Comparison of ENCODE assay signal across 12 cellular contexts in the genomic region with DNA sequence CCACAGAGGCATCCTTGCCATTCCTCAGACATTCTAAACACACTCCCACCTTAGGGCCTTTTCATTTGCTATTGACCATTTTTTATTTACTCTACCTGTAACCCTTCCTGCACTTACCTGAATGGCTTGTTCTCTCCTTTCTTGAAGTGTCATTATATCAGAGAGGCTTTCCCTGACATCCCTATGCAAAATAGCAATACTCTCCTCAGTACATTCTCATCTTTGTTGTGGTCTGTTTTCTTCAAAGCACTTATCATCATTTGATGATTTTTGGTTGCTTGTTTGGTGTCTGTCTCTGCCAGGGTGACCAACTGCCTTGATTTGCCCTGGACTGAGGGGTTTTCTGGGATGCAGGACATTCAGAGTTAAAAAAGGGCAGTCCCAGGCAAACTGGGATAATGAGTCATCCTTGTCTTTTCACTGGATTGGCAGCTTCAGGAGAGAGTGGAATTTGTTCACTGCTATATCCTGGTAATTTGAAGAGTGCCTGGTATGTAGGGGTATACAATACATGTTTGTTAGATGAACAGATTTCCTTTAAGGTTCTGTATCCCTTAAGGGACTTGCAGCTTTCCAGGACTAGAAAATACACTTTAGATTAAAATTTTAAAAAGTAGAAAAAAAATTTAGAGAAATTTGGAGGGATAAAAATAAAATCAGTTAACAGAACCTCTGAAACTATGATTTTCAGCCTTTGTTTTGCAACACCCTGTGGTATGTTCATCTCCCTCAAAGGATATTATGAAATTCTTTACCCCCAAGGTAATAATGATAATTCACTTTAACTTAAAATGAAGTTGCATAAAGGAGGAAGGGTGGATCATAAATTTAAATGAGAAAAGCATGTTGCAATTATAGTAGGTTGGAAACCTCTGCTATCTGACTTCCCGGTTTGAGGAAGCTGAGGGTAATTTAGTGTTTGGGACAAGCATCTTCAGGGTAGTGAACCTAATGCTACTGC.
DNase-seq lines count a peak whose midpoint lies in the region; ATAC-seq and TF ChIP-seq lines count a peak whose summit lies in the region.
"Had no signal": no experiment of that assay in that cellular context is flagged by ENCODE, and none has a peak within 500 bp of the region (broad histone marks: within the 10 kb centered on the region; RNA-seq: fewer than 3 reads in every experiment).

No MANE protein-coding gene starts in this region.

- intact Hi-C loops in CD14-positive monocyte (cut with micrococcal nuclease): no loop called here
- intact Hi-C loops in left colon (cut with DNase I, micrococcal nuclease): no loop called here

- peaks cover 0 to 7% (median 2%) of the 10 kb centered on the region in 7 donors for H3K9me3 Mint-ChIP-seq in CD14-positive monocyte
- H3K9me3 Mint-ChIP-seq: activated B cell treated with CpG ODN at 0.5 μM for 24 hours had no signal

- H3K36me3 Mint-ChIP-seq in CD14-positive monocyte: peaks cover 12 to 20% of the 10 kb centered on the region in 2 donors

- peak; percentile 79 for ATAC-seq in left colon
- ATAC-seq in HG02840 (IDR thresholded peaks at IDR 0.05; ENCODE audit: low FRiP score, unreplicated experiment): no peak
- no peak for ATAC-seq in GM21515 (IDR thresholded peaks at IDR 0.05; ENCODE audit: unreplicated experiment)

- H3K4me3 Mint-ChIP-seq in CD14-positive monocyte: peak overlapping the region in 1 of 2 donors; percentile 61
- H3K4me3 Mint-ChIP-seq: activated B cell treated with CpG ODN at 0.5 μM for 24 hours had no signal

- H3K27ac Mint-ChIP-seq in CD14-positive monocyte: peak overlapping the region; percentile 83 to 95 (median 94)
- H3K27ac Mint-ChIP-seq: activated B cell treated with CpG ODN at 0.5 μM for 24 hours had no signal

- in situ Hi-C loops in KBM-7 (cut with MboI; ENCODE audit: low pct_unique_long_range_greater_than_20kb, low sequenced_read_pairs): no loop called here

- H3K4me1 Mint-ChIP-seq in CD14-positive monocyte: peaks cover 74% of the 10 kb centered on the region
- H3K4me1 Mint-ChIP-seq: activated B cell treated with CpG ODN at 0.5 μM for 24 hours had no signal

- DNase-seq in CD14-positive monocyte (ENCODE audit: low spot score) (no peak), KBM-7 (peak; percentile 23), amniotic stem cell (lab: John Stamatoyannopoulos, UW) (peak; percentile 17), left colon (no peak), cerebellum (ENCODE audit: low spot score) (no peak), HUDEP-2 (lab: John Stamatoyannopoulos, UW; ENCODE audit: unreplicated experiment in 76 of 76) (no peak)
- DNase-seq: activated B cell treated with CpG ODN at 0.5 μM for 24 hours; central memory CD4-positive, alpha-beta T cell; DMS79 treated with DMSO at 0.1 percent for 48 hours; NCI-H345 had no signal

- peaks cover 0 to 1% (median under 1%) of the 10 kb centered on the region in 3 donors for H3K27me3 Mint-ChIP-seq in CD14-positive monocyte (ENCODE audit: low read depth in 3 of 3)
- H3K27me3 Mint-ChIP-seq: activated B cell treated with CpG ODN at 0.5 μM for 24 hours had no signal

- TF ChIP-seq CTCF in CD14-positive monocyte (IDR thresholded peaks at IDR 0.05): no peak

Comparison
In these comparisons a context has a peak if more than half of its experiments do, and no peak if none do; other contexts are left out.
1. DNase-seq: peak in KBM-7 (single experiment) and amniotic stem cell (single experiment); none in CD14-positive monocyte (single experiment), left colon (0 of 2), cerebellum (single experiment) and HUDEP-2 (0 of 76).